17 cellular contexts compared by ENCODE assay signal in the genomic region with DNA sequence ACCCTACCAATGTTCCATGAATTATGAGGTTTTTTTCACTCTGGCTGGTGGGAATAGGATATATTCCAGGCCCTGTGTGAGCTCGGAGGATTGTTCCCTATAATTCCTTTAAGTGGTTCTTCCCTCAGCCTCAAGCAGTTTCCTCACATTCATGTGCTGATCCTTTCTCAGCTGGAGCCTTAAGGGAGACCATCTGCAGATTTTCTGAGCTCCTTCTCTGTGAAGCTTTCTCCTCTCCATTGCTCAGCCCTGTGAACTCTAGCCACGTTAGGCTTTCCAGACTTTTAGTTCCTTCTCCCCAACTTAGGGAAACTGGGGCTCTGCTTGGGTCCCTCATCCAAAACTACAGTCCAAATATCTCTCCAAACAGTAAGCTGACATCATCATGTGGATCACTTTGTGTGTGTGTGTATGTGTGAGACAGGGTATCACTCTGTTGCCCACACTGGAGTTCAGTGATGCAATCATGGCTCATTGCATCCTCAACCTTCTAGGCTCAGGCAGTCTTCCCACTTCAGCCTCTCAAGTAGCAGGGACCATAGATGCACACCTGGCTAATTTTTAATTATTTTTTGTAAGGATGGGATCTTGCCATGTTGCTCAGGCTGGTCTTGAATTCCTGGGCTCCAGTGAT.
DNase-seq lines count a peak whose midpoint lies in the region; ATAC-seq, FAIRE-seq and TF ChIP-seq lines count a peak whose summit lies in the region.
"Had no signal": no experiment of that assay in that cellular context is flagged by ENCODE, and none has a peak within 500 bp of the region (broad histone marks: within the 10 kb centered on the region; RNA-seq: fewer than 3 reads in every experiment).

No MANE protein-coding gene starts in this region.

- no peaks in the 10 kb centered on the region; the same call in 1 of the 2 replicates for H3K27me3 Mint-ChIP-seq in WTC11 (ENCODE audit: low read depth)

- CTCF ChIA-PET in WTC11 (lab: Charles Lee), result interaction anchor here (0.8 to 1.7 kb wide), 3 partner anchors 8 to 130 kb away, joined by 3 to 4 read pairs (median 4); no protein-coding TSS in a partner anchor

- no peak overlapping the region for H3K4me3 Mint-ChIP-seq in WTC11
- H3K4me3 Mint-ChIP-seq: B cell had no signal

- H3K36me3 ChIP-seq in HUES48 (ENCODE audit: control insufficient read depth, insufficient read depth, low read length) (no peaks in the 10 kb centered on the region), iPS-20b (ENCODE audit: insufficient read depth, low read depth, low read length) (no peaks in the 10 kb centered on the region)

- peaks cover 14% of the 10 kb centered on the region for H3K4me1 ChIP-seq in HUES48 (ENCODE audit: control insufficient read depth, insufficient read depth, low read length)
- H3K4me1 ChIP-seq in iPS-20b (ENCODE audit: insufficient read depth, low read length), result peaks cover 4% of the 10 kb centered on the region; the same call in 1 of the 2 replicates

- H3K9me3 ChIP-seq in HUES48 (ENCODE audit: control insufficient read depth, insufficient read depth, low read length), result no peaks in the 10 kb centered on the region
- H3K9me3 ChIP-seq in iPS-20b (ENCODE audit: insufficient read depth, low read depth, low read length), result peaks cover 4% of the 10 kb centered on the region; the same call in 1 of the 2 replicates

- H3K27ac ChIP-seq in HUES48 (ENCODE audit: low read depth, low read length) (peak overlapping the region; percentile 59), iPS-20b (ENCODE audit: low read length) (no peak overlapping the region)

- H3K4me1 Mint-ChIP-seq in WTC11, result peaks cover 25% of the 10 kb centered on the region
- H3K4me1 Mint-ChIP-seq: B cell had no signal

- POLR2A ChIA-PET in WTC11 (lab: Charles Lee), result no interaction called here

- TF ChIP-seq CTCF in D721Med (IDR thresholded peaks at IDR 0.05; ENCODE audit: insufficient read depth, missing control alignments) (no peak), WTC11 (IDR thresholded peaks at IDR 0.05) (no peak)

- DNase-seq in D721Med (ENCODE audit: insufficient read length, low spot score), result no peak
- no peak for DNase-seq in WTC11 (ENCODE audit: low spot score)
- DNase-seq in NCI-H1092 treated with DMSO at 0.1 percent for 48 hours (lab: John Stamatoyannopoulos, UW), result no peak
- DNase-seq in NCI-H146 treated with DMSO at 0.1 percent for 48 hours (lab: John Stamatoyannopoulos, UW; ENCODE audit: unreplicated experiment), result no peak
- no peak for DNase-seq in Kasumi-1 (lab: John Stamatoyannopoulos, UW)
- DNase-seq: DMS 273 treated with DMSO at 0.1 percent for 48 hours, DND-41, KG1, MV-4-11, NCI-H1417 treated with DMSO at 0.1 percent for 48 hours, NCI-H1930, NCI-H446 treated with DMSO at 0.1 percent for 48 hours had no signal

- H3K27ac Mint-ChIP-seq in WTC11, result peak overlapping the region; percentile 39
- H3K27ac Mint-ChIP-seq: B cell had no signal

- no peak overlapping the region for H3K4me3 ChIP-seq in HUES48 (ENCODE audit: low read depth, low read length)
- H3K4me3 ChIP-seq in iPS-20b (ENCODE audit: low read length), result peak overlapping the region; percentile 9; the same call in 1 of the 2 replicates

- H3K36me3 Mint-ChIP-seq in WTC11, result peaks cover 8% of the 10 kb centered on the region

- H3K9ac ChIP-seq in HUES48 (ENCODE audit: low read depth, low read length) (peak overlapping the region; percentile 26; the same call in 1 of the 2 replicates), iPS-20b (ENCODE audit: low read depth, low read length) (no peak overlapping the region; the same call in 1 of the 2 replicates)

- ATAC-seq in WTC11 (peak; percentile 95), GM19455 (IDR thresholded peaks at IDR 0.05; ENCODE audit: unreplicated experiment) (no peak)

- H3K27me3 ChIP-seq in HUES48 (ENCODE audit: control insufficient read depth, insufficient read depth, low read length), result no peaks in the 10 kb centered on the region
- H3K27me3 ChIP-seq in iPS-20b (ENCODE audit: insufficient read depth, low read length), result no peaks in the 10 kb centered on the region

- peaks cover 14% of the 10 kb centered on the region for H3K9me3 Mint-ChIP-seq in WTC11

- peak; percentile 16 for FAIRE-seq in D721Med (lab: Jason Lieb, UNC)
- FAIRE-seq: G401.6 had no signal

TF ChIP-seq in WTC11, 78 proteins besides CTCF, POLR2A, EP300 and RAD21:
- TF ChIP-seq IRF2 (CRISPR knock-in tag; IDR thresholded peaks at IDR 0.05; ENCODE audit: borderline replicate concordance, low read depth), result no peak
- peak; percentile 70 for TF ChIP-seq ZNF423 (CRISPR knock-in tag; IDR thresholded peaks at IDR 0.05)
- TF ChIP-seq MXD4 (CRISPR knock-in tag; IDR thresholded peaks at IDR 0.05; ENCODE audit: borderline replicate concordance), result no peak
TF ChIP-seq in WTC11: peak in this region for 1.
